In the genomic region with DNA sequence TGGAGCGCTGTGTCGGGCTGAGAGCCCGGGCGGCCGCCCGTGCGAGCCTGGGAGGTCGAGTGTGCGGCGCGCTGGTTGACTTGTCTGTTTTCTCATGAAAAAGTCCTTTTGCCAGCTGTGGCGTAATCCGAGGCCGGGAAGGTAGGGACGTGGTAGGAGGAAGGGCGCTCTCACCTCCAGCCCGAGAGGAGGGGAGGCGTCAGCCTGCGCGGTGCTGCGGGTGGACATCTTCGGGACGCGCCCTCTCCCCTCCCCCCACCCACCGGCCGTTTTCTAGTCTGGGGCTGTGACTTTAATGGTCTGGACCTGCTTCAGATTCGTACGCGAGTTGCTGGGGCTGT, we compare ENCODE assay signal across 8 cellular contexts. TPM values are rescaled to one million over a fixed set of nuclear protein-coding genes. Genes with fewer than 3 reads are reported as not detected.
DNase-seq lines count a peak whose midpoint lies in the region; ATAC-seq and TF ChIP-seq lines count a peak whose summit lies in the region.

No MANE protein-coding gene starts in this region.

- intact Hi-C loops in esophagus muscularis mucosa (cut with DNase I), result loop anchor here (5.0 to 10.0 kb wide), 4 partner anchors 65 to 668 kb away; partner anchors contain the start of genes MSL2 and STAG1

- H3K9me3 Mint-ChIP-seq in naive thymus-derived CD8-positive, alpha-beta T cell, result peaks cover 0 to 6% (median 0%) of the 10 kb centered on the region in 9 donors

- WGBS in esophagus muscularis mucosa, result under 1% methylated on average over 22 of the region's 29 CpGs

- peak overlapping the region; percentile 91 for H2AFZ ChIP-seq in ACC112 (ENCODE audit: low read length, unreplicated experiment)

- H3K4me1 ChIP-seq in ACC112 (ENCODE audit: control insufficient read depth, insufficient read depth, low read length, unreplicated experiment) (peaks cover 8% of the 10 kb centered on the region), esophagus muscularis mucosa (peaks cover 17 to 36% (median 27%) of the 10 kb centered on the region in 4 donors), thoracic aorta (ENCODE audit: control insufficient read depth in 1 of 2, low read depth in 2 of 2) (peaks cover 11 to 15% of the 10 kb centered on the region in 2 donors)

- peaks cover 53% of the 10 kb centered on the region for H3K79me2 ChIP-seq in ACC112 (ENCODE audit: control insufficient read depth, insufficient read depth, low read length, unreplicated experiment)

- H3K36me3 Mint-ChIP-seq in naive thymus-derived CD8-positive, alpha-beta T cell, result peaks cover 2 to 29% (median 13%) of the 10 kb centered on the region in 3 donors

- DNase-seq in NCI-H2227 treated with DMSO at 0.1 percent for 48 hours (lab: John Stamatoyannopoulos, UW) (peak; percentile 34), esophagus muscularis mucosa (ENCODE audit: extremely low spot score) (peak; percentile 93), thoracic aorta (ENCODE audit: low spot score) (peak; percentile 7)
- DNase-seq in activated CD8-positive, alpha-beta memory T cell treated with anti-CD3 and anti-CD28 coated beads, Interleukin-2, amount 50 U/mL, for 48 hours, result peak; percentile 71
- peak in 4 of 10 donors; percentile 15 to 67 (median 36) for DNase-seq in naive thymus-derived CD8-positive, alpha-beta T cell

- H3K27me3 ChIP-seq in ACC112 (ENCODE audit: insufficient read depth, low read length) (no peaks in the 10 kb centered on the region), esophagus muscularis mucosa (no peaks in the 10 kb centered on the region), thoracic aorta (replicated peaks; ENCODE audit: insufficient read depth) (no peaks in the 10 kb centered on the region)

- no peaks in the 10 kb centered on the region for H3K27me3 Mint-ChIP-seq in naive thymus-derived CD8-positive, alpha-beta T cell

- TF ChIP-seq CTCF in esophagus muscularis mucosa (IDR thresholded peaks at IDR 0.05) (no peak), thoracic aorta (IDR thresholded peaks at IDR 0.05) (no peak)

- peak overlapping the region; percentile 99 for H3K4me3 ChIP-seq in ACC112 (ENCODE audit: low read depth, low read length)
- peak overlapping the region; percentile 82 to 92 (median 86) for H3K4me3 ChIP-seq in esophagus muscularis mucosa
- peak overlapping the region; percentile 71 for H3K4me3 ChIP-seq in thoracic aorta

- peak overlapping the region; percentile 94 to 99 (median 98) for H3K27ac Mint-ChIP-seq in naive thymus-derived CD8-positive, alpha-beta T cell

- TF ChIP-seq EP300 in esophagus muscularis mucosa (IDR thresholded peaks at IDR 0.05), result no peak

- H3K36me3 ChIP-seq in ACC112 (ENCODE audit: insufficient read depth, low read length) (0 out of 2 replicates have a peak, but pooled peaks cover 3% of the 10 kb centered on the region), esophagus muscularis mucosa (peaks cover 0 to under 1% (median 0%) of the 10 kb centered on the region in 4 donors), thoracic aorta (no peaks in the 10 kb centered on the region)

- TF ChIP-seq POLR2A in esophagus muscularis mucosa (IDR thresholded peaks at IDR 0.05; ENCODE audit: low read depth), result no peak

- POLR2A ChIA-PET in naive thymus-derived CD8-positive, alpha-beta T cell (lab: Charles Lee), result interaction anchor here (0.6 to 4.5 kb wide), 20 partner anchors 11 to 1324 kb away, joined by 3 to 108 read pairs (median 4); partner anchors contain the start of genes MSL2 and STAG1

- no peaks in the 10 kb centered on the region for H3K9me3 ChIP-seq in esophagus muscularis mucosa
- H3K9me3 ChIP-seq in thoracic aorta, result no peaks in the 10 kb centered on the region

- ATAC-seq in GM18498 (IDR thresholded peaks at IDR 0.05; ENCODE audit: unreplicated experiment) (peak; percentile 26), HG03095 (IDR thresholded peaks at IDR 0.05; ENCODE audit: unreplicated experiment) (peak; percentile 12), thoracic aorta (ENCODE audit: insufficient number of reproducible peaks, low FRiP score, low read depth) (peak; percentile 8)
- peak in 1 of 2 donors; percentile 5 for ATAC-seq in naive thymus-derived CD8-positive, alpha-beta T cell

- peaks cover 27 to 63% (median 53%) of the 10 kb centered on the region in 4 donors for H3K4me1 Mint-ChIP-seq in naive thymus-derived CD8-positive, alpha-beta T cell

- peak overlapping the region; percentile 64 for H3K27ac ChIP-seq in ACC112 (ENCODE audit: low read depth, low read length)
- peak overlapping the region; percentile 94 to 96 (median 95) for H3K27ac ChIP-seq in esophagus muscularis mucosa (replicated peaks in 1 of 4)
- peak overlapping the region; percentile 72 to 83 for H3K27ac ChIP-seq in thoracic aorta

- H3K4me3 Mint-ChIP-seq in naive thymus-derived CD8-positive, alpha-beta T cell, result peak overlapping the region; percentile 91 to 98 (median 96)

RNA-seq across cellular contexts. Expression of gene NCK1, which starts 0.6 kb away (rescaled TPM):
- total RNA-seq in esophagus muscularis mucosa (10 to 100 TPM; 28.9 to 54.0 (median 37.0) TPM), thoracic aorta (10 to 100 TPM; 31.5 to 41.5 TPM)
- total RNA-seq in naive thymus-derived CD8-positive, alpha-beta T cell, result 10 to 100 TPM; 52.6 to 62.2 TPM
- 10 to 100 TPM; 36.1 to 44.3 (median 37.7) TPM for polyA plus RNA-seq in naive thymus-derived CD8-positive, alpha-beta T cell

RNA-seq across cellular contexts. Expression of gene SLC35G2, which starts 43.7 kb away (rescaled TPM):
- total RNA-seq in esophagus muscularis mucosa, result 1 to 10 TPM; 2.9 to 6.4 (median 5.3) TPM
- total RNA-seq in naive thymus-derived CD8-positive, alpha-beta T cell, result not detected
- 1 to 10 TPM in 1 of 3 donors, under 1 TPM in 1, not detected in 1; 0.16 to 1.2 TPM for polyA plus RNA-seq in naive thymus-derived CD8-positive, alpha-beta T cell
- 1 to 10 TPM; 5.3 to 6.9 TPM for total RNA-seq in thoracic aorta
